ENCODE assay signal across 16 cellular contexts in the genomic region with DNA sequence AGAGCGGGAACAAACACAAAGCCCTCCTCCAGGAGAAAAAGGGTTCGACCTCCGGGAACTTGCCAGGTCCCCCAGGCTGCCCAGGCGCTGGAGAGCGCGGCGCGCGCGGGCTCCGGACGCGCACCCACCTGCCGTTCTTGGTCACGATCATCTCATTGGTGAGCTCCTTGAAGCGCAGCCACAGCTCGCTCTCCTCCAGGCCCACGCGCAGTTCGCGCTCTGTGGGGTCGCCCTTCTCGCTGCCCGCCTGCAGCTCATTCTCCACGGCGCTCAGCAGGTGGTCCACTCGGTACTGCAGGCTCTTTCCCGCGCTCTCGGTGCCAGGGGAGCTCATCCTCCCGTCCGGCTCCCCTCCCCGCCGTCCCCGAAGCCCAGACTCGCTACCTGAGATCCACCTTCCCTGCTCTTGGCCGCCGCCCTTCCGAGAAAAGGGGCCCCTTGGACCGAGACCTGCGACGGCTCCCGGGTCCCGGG. TPM values are rescaled to one million over a fixed set of nuclear protein-coding genes. Genes with fewer than 3 reads are reported as not detected.
DNase-seq lines count a peak whose midpoint lies in the region; ATAC-seq and TF ChIP-seq lines count a peak whose summit lies in the region.
"Had no signal": no experiment of that assay in that cellular context is flagged by ENCODE, and none has a peak within 500 bp of the region (broad histone marks: within the 10 kb centered on the region; RNA-seq: fewer than 3 reads in every experiment).

No MANE protein-coding gene starts in this region.

- no peaks in the 10 kb centered on the region for H3K9me3 ChIP-seq in ES-I3 (ENCODE audit: control insufficient read depth, insufficient read depth, low read length)
- no peaks in the 10 kb centered on the region for H3K9me3 ChIP-seq in CD4-positive, alpha-beta T cell (ENCODE audit: control insufficient read depth, low read length)
- H3K9me3 ChIP-seq: colonic mucosa, SJCRH30 had no signal

- H3K4me3 Mint-ChIP-seq in nephron progenitor cell: peak overlapping the region; percentile 79
- H3K4me3 Mint-ChIP-seq in CD4-positive, alpha-beta T cell: no peak overlapping the region
- H3K4me3 Mint-ChIP-seq: activated CD8-positive, alpha-beta memory T cell treated with anti-CD3 and anti-CD28 coated beads, Interleukin-2, amount 10 ng/mL, durations not matched to agents 7 days and 5 days; activated naive CD8-positive, alpha-beta T cell treated with anti-CD3 and anti-CD28 coated beads, Interleukin-2, amount 10 ng/mL, durations not matched to agents 7 days and 5 days; natural killer cell had no signal

- no peaks in the 10 kb centered on the region for H3K36me3 ChIP-seq in ES-I3 (ENCODE audit: insufficient read depth, low read length)
- H3K36me3 ChIP-seq: colonic mucosa, SJCRH30 had no signal

- DNase-seq in GM20000 (ENCODE audit: low spot score): peak; percentile 25
- no peak for DNase-seq in dorsolateral prefrontal cortex
- peak; percentile 43 for DNase-seq in nephron progenitor cell
- DNase-seq in SIG-M5 treated with dmso at 0.1 percent for 504 hours (lab: John Stamatoyannopoulos, UW; ENCODE audit: unreplicated experiment): no peak
- no peak for DNase-seq in CD4-positive, alpha-beta T cell
- DNase-seq: activated CD8-positive, alpha-beta memory T cell treated with anti-CD3 and anti-CD28 coated beads, Interleukin-2, amount 10 ng/mL, durations not matched to agents 7 days and 5 days; colonic mucosa; kidney; natural killer cell; NCI-H526 treated with DMSO at 0.1 percent for 48 hours; SJCRH30; small intestine had no signal

- H3K9ac ChIP-seq in ES-I3 (ENCODE audit: low read depth, low read length): peak overlapping the region; percentile 38; the same call in 1 of the 2 replicates

- TF ChIP-seq CTCF in GM20000 (IDR thresholded peaks at IDR 0.05; ENCODE audit: extremely low read depth, missing control alignments) (no peak), dorsolateral prefrontal cortex (IDR thresholded peaks at IDR 0.05 in 54 of 56, conservative IDR thresholded peaks at IDR 0.05 in 2 of 56; ENCODE audit: low read depth in 1 of 56, partially characterized antibody in 56 of 56) (no peak), nephron progenitor cell (IDR thresholded peaks at IDR 0.05) (no peak)
- TF ChIP-seq CTCF in CD4-positive, alpha-beta T cell (IDR thresholded peaks at IDR 0.05): no peak

- ATAC-seq in GM19463 (IDR thresholded peaks at IDR 0.05; ENCODE audit: unreplicated experiment): no peak
- ATAC-seq in CD4-positive, alpha-beta T cell (ENCODE audit: poor library complexity): no peak
- ATAC-seq: activated CD8-positive, alpha-beta memory T cell treated with anti-CD3 and anti-CD28 coated beads, Interleukin-2, amount 10 ng/mL, durations not matched to agents 7 days and 5 days; HCT116; natural killer cell had no signal

- POLR2A ChIA-PET in CD4-positive, alpha-beta T cell (lab: Charles Lee): no interaction called here

- peaks cover 75% of the 10 kb centered on the region for H3K27me3 Mint-ChIP-seq in nephron progenitor cell (ENCODE audit: low read depth, poor library complexity)
- peaks cover 47% of the 10 kb centered on the region for H3K27me3 Mint-ChIP-seq in CD4-positive, alpha-beta T cell

- H3K27me3 ChIP-seq in dorsolateral prefrontal cortex: peaks cover 10 to 96% (median 85%) of the 10 kb centered on the region in 45 donors
- peaks cover 83% of the 10 kb centered on the region for H3K27me3 ChIP-seq in CD4-positive, alpha-beta T cell (ENCODE audit: control insufficient read depth, insufficient read depth, low read length)
- H3K27me3 ChIP-seq: SJCRH30 had no signal

- peak overlapping the region in 43 of 59 donors; percentile 2 to 64 (median 43) for H3K4me3 ChIP-seq in dorsolateral prefrontal cortex
- H3K4me3 ChIP-seq: colonic mucosa, SJCRH30 had no signal

- H3K4me1 Mint-ChIP-seq in nephron progenitor cell: peaks cover 33% of the 10 kb centered on the region
- H3K4me1 Mint-ChIP-seq in CD4-positive, alpha-beta T cell (ENCODE audit: low read depth): no peaks in the 10 kb centered on the region

- H3K4me1 ChIP-seq in ES-I3 (ENCODE audit: insufficient read depth, low read length): 0 out of 2 replicates have a peak, but pooled peaks cover 10% of the 10 kb centered on the region
- H3K4me1 ChIP-seq: colonic mucosa, SJCRH30 had no signal

- CTCF ChIA-PET in CD4-positive, alpha-beta T cell (lab: Charles Lee): no interaction called here

- intact Hi-C loops in dorsolateral prefrontal cortex (cut with DNase I): no loop called here
- intact Hi-C loops in CD4-positive, alpha-beta T cell (cut with DNase I, micrococcal nuclease): no loop called here

- no peak overlapping the region for H3K27ac Mint-ChIP-seq in nephron progenitor cell
- H3K27ac Mint-ChIP-seq in CD4-positive, alpha-beta T cell: no peak overlapping the region
- H3K27ac Mint-ChIP-seq: activated CD8-positive, alpha-beta memory T cell treated with anti-CD3 and anti-CD28 coated beads, Interleukin-2, amount 10 ng/mL, durations not matched to agents 7 days and 5 days; activated naive CD8-positive, alpha-beta T cell treated with anti-CD3 and anti-CD28 coated beads, Interleukin-2, amount 10 ng/mL, durations not matched to agents 7 days and 5 days; natural killer cell had no signal

- no peaks in the 10 kb centered on the region for H3K9me3 Mint-ChIP-seq in nephron progenitor cell
- no peaks in the 10 kb centered on the region for H3K9me3 Mint-ChIP-seq in CD4-positive, alpha-beta T cell
- H3K9me3 Mint-ChIP-seq: activated naive CD8-positive, alpha-beta T cell treated with anti-CD3 and anti-CD28 coated beads, Interleukin-2, amount 10 ng/mL, durations not matched to agents 7 days and 5 days; natural killer cell had no signal

- no peaks in the 10 kb centered on the region for H3K36me3 Mint-ChIP-seq in nephron progenitor cell (ENCODE audit: low read depth)
- no peaks in the 10 kb centered on the region for H3K36me3 Mint-ChIP-seq in CD4-positive, alpha-beta T cell (ENCODE audit: low read depth)
- H3K36me3 Mint-ChIP-seq: activated CD8-positive, alpha-beta memory T cell treated with anti-CD3 and anti-CD28 coated beads, Interleukin-2, amount 10 ng/mL, durations not matched to agents 7 days and 5 days; activated naive CD8-positive, alpha-beta T cell treated with anti-CD3 and anti-CD28 coated beads, Interleukin-2, amount 10 ng/mL, durations not matched to agents 7 days and 5 days; natural killer cell had no signal

- no peak overlapping the region for H3K27ac ChIP-seq in dorsolateral prefrontal cortex
- H3K27ac ChIP-seq in CD4-positive, alpha-beta T cell (ENCODE audit: low read depth, low read length): no peak overlapping the region
- H3K27ac ChIP-seq: colonic mucosa, SJCRH30 had no signal

RNA-seq across cellular contexts. Expression of gene TBXT, which starts 0.4 kb away (rescaled TPM):
- under 1 TPM in 3 of 120 experiments, not detected in 117; 0.19 to 0.55 (median 0.29) TPM for total RNA-seq in dorsolateral prefrontal cortex
- not detected for total RNA-seq in CD4-positive, alpha-beta T cell
- total RNA-seq: activated CD8-positive, alpha-beta memory T cell treated with anti-CD3 and anti-CD28 coated beads, Interleukin-2, amount 10 ng/mL, durations not matched to agents 7 days and 5 days; activated naive CD8-positive, alpha-beta T cell treated with anti-CD3 and anti-CD28 coated beads, Interleukin-2, amount 10 ng/mL, durations not matched to agents 7 days and 5 days; colonic mucosa; kidney; natural killer cell had no signal

Comparison
In these comparisons a context has a peak if more than half of its experiments do, and no peak if none do; other contexts are left out.
1. DNase-seq: peak in GM20000 (single experiment) and nephron progenitor cell (single experiment); none in dorsolateral prefrontal cortex (0 of 10), SIG-M5 treated with dmso at 0.1 percent for 504 hours (single experiment) and CD4-positive, alpha-beta T cell (0 of 10).